31 cellular contexts compared by ENCODE assay signal in genomic region chr19:7701049-7701653, GRCh38. TPM values are rescaled to one million over a fixed set of nuclear protein-coding genes. Genes with fewer than 3 reads are reported as not detected.
DNase-seq lines count a peak whose midpoint lies in the region; ATAC-seq, FAIRE-seq and TF ChIP-seq lines count a peak whose summit lies in the region.
"Had no signal": no experiment of that assay in that cellular context is flagged by ENCODE, and none has a peak within 500 bp of the region (broad histone marks: within the 10 kb centered on the region; RNA-seq: fewer than 3 reads in every experiment).

No MANE protein-coding gene starts in this region.

- H3K27me3 ChIP-seq in HepG2 (ENCODE audit: control insufficient read depth in 1 of 2, insufficient read depth in 2 of 2, low read length in 2 of 2) (peaks cover 0 to 28% of the 10 kb centered on the region in 2 experiments; a peak in 2 of 5 replicates), right lobe of liver (no peaks in the 10 kb centered on the region), PC-9 (ENCODE audit: insufficient read depth, low read depth) (peaks cover 54% of the 10 kb centered on the region)

- H3K79me2 ChIP-seq in HepG2 (ENCODE audit: insufficient read depth, low read length) = no peaks in the 10 kb centered on the region
- H3K79me2 ChIP-seq in PC-9 (ENCODE audit: low read depth) = no peaks in the 10 kb centered on the region

- peaks cover 33% of the 10 kb centered on the region for H3K36me3 Mint-ChIP-seq in activated B cell treated with CpG ODN at 0.5 μM for 24 hours (ENCODE audit: low read depth)
- H3K36me3 Mint-ChIP-seq: CD8-positive, alpha-beta T cell; WTC11 had no signal

- H3K27ac Mint-ChIP-seq in activated B cell treated with CpG ODN at 0.5 μM for 24 hours = peak overlapping the region; percentile 97
- H3K27ac Mint-ChIP-seq: activated T-cell treated with anti-CD3 and anti-CD28 coated beads, Interleukin-2, amount 50 U/mL, for 24 hours; effector memory CD8-positive, alpha-beta T cell; WTC11 had no signal

- CTCF ChIA-PET in HepG2 (lab: Yijun Ruan, JAX; ENCODE audit: low intra/inter-chr PET ratio, low total read pairs) (no interaction called here), activated B cell treated with CpG ODN at 0.5 μM for 24 hours (lab: Charles Lee) (interaction anchor here (0.8 to 5.9 kb wide), 6 partner anchors 13 to 99 kb away, joined by 3 to 48 read pairs (median 5); partner anchors contain the start of gene TRAPPC5), PC-9 (lab: Charles Lee) (no interaction called here), RWPE1 (lab: Yijun Ruan, JAX) (no interaction called here)

- POLR2A ChIA-PET in HepG2 (lab: Yijun Ruan, JAX) (no interaction called here), activated B cell treated with CpG ODN at 0.5 μM for 24 hours (lab: Charles Lee) (interaction anchor here (0.6 to 2.8 kb wide), 26 partner anchors 8 to 689 kb away, joined by 3 to 42 read pairs (median 4); partner anchors contain the start of genes CD209, PET100, RAB11B and STXBP2), PC-9 (lab: Charles Lee; ENCODE audit: unreplicated experiment) (no interaction called here), RWPE1 (lab: Yijun Ruan, JAX; ENCODE audit: low non-redundant PET) (no interaction called here)

- H3K4me1 ChIP-seq in HepG2 (ENCODE audit: insufficient read depth, low read length) (peaks cover 11% of the 10 kb centered on the region), right lobe of liver (no peaks in the 10 kb centered on the region), PC-9 (replicated peaks; ENCODE audit: insufficient read depth) (no peaks in the 10 kb centered on the region)
- H3K4me1 ChIP-seq: HAP-1 had no signal

- no peaks in the 10 kb centered on the region for H3K9me3 Mint-ChIP-seq in activated B cell treated with CpG ODN at 0.5 μM for 24 hours
- H3K9me3 Mint-ChIP-seq: activated CD4-positive, alpha-beta T cell treated with anti-CD3 and anti-CD28 coated beads, Interleukin-2, amount 10 ng/mL, durations not matched to agents 7 days and 5 days; activated T-cell treated with anti-CD3 and anti-CD28 coated beads, Interleukin-2, amount 50 U/mL, for 24 hours; CD8-positive, alpha-beta T cell; effector memory CD8-positive, alpha-beta T cell; stimulated activated naive CD8-positive, alpha-beta T cell treated with anti-CD3 and anti-CD28 coated beads, Interleukin-15, amount 100 ng/mL, for 72 hours; WTC11 had no signal

- no peak overlapping the region; the same call in 1 of the 2 replicates for H3K4me2 ChIP-seq in HepG2 (ENCODE audit: low read depth, low read length)
- no peak overlapping the region for H3K4me2 ChIP-seq in PC-9

- H3K27ac ChIP-seq in HepG2 (ENCODE audit: extremely low read length, insufficient read depth, low read length) (no peak overlapping the region), right lobe of liver (no peak overlapping the region), PC-9 (no peak overlapping the region), RWPE1 (no peak overlapping the region)
- H3K27ac ChIP-seq: cardiac muscle cell, coronary artery, left lung, SK-N-MC, thoracic aorta had no signal

- TF ChIP-seq RAD21 in HepG2 (CRISPR knock-in tag; IDR thresholded peaks at IDR 0.05) = no peak

- peaks cover 7% of the 10 kb centered on the region; the same call in 1 of the 2 replicates for H3F3A ChIP-seq in PC-9 (ENCODE audit: insufficient read depth, low read depth)

- in situ Hi-C loops in HepG2 (cut with HindIII; ENCODE audit: extremely low pct_ligation_motif_present, low pct_unique_long_range_greater_than_20kb) = no loop called here

- H3K9me3 ChIP-seq in HepG2 (ENCODE audit: low read length) (no peaks in the 10 kb centered on the region), right lobe of liver (no peaks in the 10 kb centered on the region), PC-9 (ENCODE audit: insufficient read depth, low read depth) (no peaks in the 10 kb centered on the region)
- H3K9me3 ChIP-seq: HAP-1, left lung, thoracic aorta had no signal

- BruUV-seq in HepG2 (replicated peaks; lab: Mats Ljungman, UMichigan) = no TSS peak
- BruUV-seq in PC-9 (replicated peaks; lab: Mats Ljungman, UMichigan) = no TSS peak

- no peak for FAIRE-seq in HepG2 (lab: Jason Lieb, UNC)
- FAIRE-seq: A204.1, astrocyte, islet of Langerhans, small intestine had no signal

- H3K36me3 ChIP-seq in HepG2 (replicated peaks in 1 of 2; ENCODE audit: control insufficient read depth in 1 of 2, insufficient read depth in 2 of 2, low read length in 2 of 2) (no peaks in the 10 kb centered on the region), right lobe of liver (no peaks in the 10 kb centered on the region), PC-9 (ENCODE audit: low read depth) (no peaks in the 10 kb centered on the region)
- H3K36me3 ChIP-seq: cardiac muscle cell, HAP-1, left lung, thoracic aorta had no signal

- no peaks in the 10 kb centered on the region for H3K27me3 Mint-ChIP-seq in activated B cell treated with CpG ODN at 0.5 μM for 24 hours

- peak overlapping the region; percentile 86 for H3K4me3 Mint-ChIP-seq in activated B cell treated with CpG ODN at 0.5 μM for 24 hours
- H3K4me3 Mint-ChIP-seq: activated CD4-positive, alpha-beta T cell treated with anti-CD3 and anti-CD28 coated beads, Interleukin-2, amount 10 ng/mL, durations not matched to agents 7 days and 5 days; activated T-cell treated with anti-CD3 and anti-CD28 coated beads, Interleukin-2, amount 50 U/mL, for 24 hours; CD8-positive, alpha-beta T cell; effector memory CD8-positive, alpha-beta T cell; stimulated activated naive CD8-positive, alpha-beta T cell treated with anti-CD3 and anti-CD28 coated beads, Interleukin-15, amount 100 ng/mL, for 72 hours; WTC11 had no signal

- 71% methylated on average over 9 of the region's 12 CpGs for WGBS in HepG2 (ENCODE audit: low lambda C conversion rate)
- 79% methylated on average over 5 of the region's 12 CpGs for WGBS in right lobe of liver (ENCODE audit: insufficient coverage, low coverage, low lambda C conversion rate, missing lambda C conversion rate)

- H3K9me2 ChIP-seq in PC-9 (ENCODE audit: insufficient read depth) = no peaks in the 10 kb centered on the region

- H3K4me3 ChIP-seq in HepG2 (replicated peaks in 1 of 3; ENCODE audit: insufficient read depth in 1 of 3, low read depth in 2 of 3, low read length in 3 of 3) = no peak overlapping the region
- H3K4me3 ChIP-seq in right lobe of liver = no peak overlapping the region
- H3K4me3 ChIP-seq in PC-9 = no peak overlapping the region
- H3K4me3 ChIP-seq: cardiac muscle cell, coronary artery, HAP-1, left lung, SK-N-MC, thoracic aorta had no signal

- H3K4me1 Mint-ChIP-seq in activated B cell treated with CpG ODN at 0.5 μM for 24 hours = peaks cover 99% of the 10 kb centered on the region

- TF ChIP-seq CTCF in HepG2 (CRISPR knock-in tag; IDR thresholded peaks at IDR 0.05) (no peak), right lobe of liver (IDR thresholded peaks at IDR 0.05) (no peak), activated B cell treated with CpG ODN at 0.5 μM for 24 hours (IDR thresholded peaks at IDR 0.05) (no peak), PC-9 (conservative IDR thresholded peaks at IDR 0.05) (no peak), RWPE1 (conservative IDR thresholded peaks at IDR 0.05; ENCODE audit: low read depth) (no peak)

- H2AFZ ChIP-seq in HepG2 (ENCODE audit: low read length) (no peak overlapping the region), PC-9 (no peak overlapping the region)

- no peak for ATAC-seq in HepG2
- no peak for ATAC-seq in right lobe of liver
- no peak for ATAC-seq in activated B cell treated with CpG ODN at 0.5 μM for 24 hours (ENCODE audit: low read depth)
- ATAC-seq in HG03280 (IDR thresholded peaks at IDR 0.05; ENCODE audit: unreplicated experiment) = no peak
- ATAC-seq: CD8-positive, alpha-beta T cell; effector memory CD8-positive, alpha-beta T cell; left lung; stimulated activated naive CD8-positive, alpha-beta T cell treated with anti-CD3 and anti-CD28 coated beads, Interleukin-15, amount 100 ng/mL, for 72 hours; WTC11 had no signal

- no peak for DNase-seq in HepG2 (ENCODE audit: low spot score)
- no peak for DNase-seq in right lobe of liver
- no peak for DNase-seq in activated B cell treated with CpG ODN at 0.5 μM for 24 hours
- no peak for DNase-seq in PC-9
- DNase-seq in RWPE1 (ENCODE audit: low spot score) = no peak
- DNase-seq: activated CD4-positive, alpha-beta T cell treated with anti-CD3 and anti-CD28 coated beads, Interleukin-2, amount 10 ng/mL, durations not matched to agents 7 days and 5 days; activated gamma-delta T cell treated with Interleukin-2 at 50 U/mL for 16 hours; activated T-cell treated with anti-CD3 and anti-CD28 coated beads, Interleukin-2, amount 50 U/mL, for 24 hours; CD8-positive, alpha-beta T cell; effector memory CD8-positive, alpha-beta T cell; Kasumi-1; left lung; mesendoderm; NCI-H1417 treated with DMSO at 0.1 percent for 48 hours; NCI-H2081; NCI-H2227 treated with DMSO at 0.1 percent for 48 hours; NCI-H526; small intestine; stimulated activated naive CD8-positive, alpha-beta T cell treated with anti-CD3 and anti-CD28 coated beads, Interleukin-15, amount 100 ng/mL, for 72 hours; T-helper 1 cell had no signal

- H4K20me1 ChIP-seq in HepG2 (ENCODE audit: insufficient read depth, low read length) = no peaks in the 10 kb centered on the region
- H4K20me1 ChIP-seq in PC-9 (ENCODE audit: insufficient read depth) = no peaks in the 10 kb centered on the region

- no peak for TF ChIP-seq POLR2A in HepG2 (IDR thresholded peaks at IDR 0.05; ENCODE audit: insufficient read depth in 1 of 2, low read depth in 2 of 2, low read length in 2 of 2)
- no peak for TF ChIP-seq POLR2A in right lobe of liver (IDR thresholded peaks at IDR 0.05)

- no peak overlapping the region for H3K9ac ChIP-seq in HepG2 (ENCODE audit: insufficient read depth, low read depth, low read length)

- intact Hi-C loops in HepG2 (cut with micrococcal nuclease; ENCODE audit: unreplicated experiment) (no loop called here), right lobe of liver (cut with DNase I) (no loop called here), activated B cell treated with CpG ODN at 0.5 μM for 24 hours (cut with micrococcal nuclease) (loop anchor here (1.0 kb wide), 1 partner anchor 20 kb away; no protein-coding TSS in a partner anchor), PC-9 (cut with micrococcal nuclease; ENCODE audit: unreplicated experiment) (no loop called here)

- no peak for TF ChIP-seq EP300 in HepG2 (IDR thresholded peaks at IDR 0.05; ENCODE audit: low read depth in 2 of 2, low read length in 2 of 2)
- no peak for TF ChIP-seq EP300 in HepG2 (CRISPR knock-in tag; IDR thresholded peaks at IDR 0.05; ENCODE audit: borderline replicate concordance)

RNA-seq across cellular contexts. Expression of gene FCER2, which starts 0.8 kb away (rescaled TPM):
- not detected in 2 replicates for total RNA-seq in HepG2 (2016; rRNA removed; fragmentation: Illumina TruSeq; extraction: Trizol)
- not detected in 2 replicates for total RNA-seq in HepG2 (2016; cell fraction: cytosol; rRNA removed; fragmentation: Illumina TruSeq; extraction: Trizol; ENCODE audit: low read depth)
- not detected in 2 replicates for total RNA-seq in HepG2 (2016; cell fraction: insoluble cytoplasmic fraction; rRNA removed; fragmentation: Illumina TruSeq; extraction: Trizol)
- total RNA-seq in HepG2 (2016; cell fraction: membrane; rRNA removed; fragmentation: Illumina TruSeq; extraction: Trizol) = not detected in 2 replicates
- not detected in 2 replicates for total RNA-seq in HepG2 (2016; cell fraction: nucleus; rRNA removed; fragmentation: Illumina TruSeq; extraction: Trizol)
- polyA plus RNA-seq in HepG2 (2011; rRNA removed) = not detected in 2 replicates
- polyA plus RNA-seq in HepG2 (2011; cell fraction: cytosol; rRNA removed) = 0.03 TPM in 1 of 2 replicates, not detected in the other
- polyA plus RNA-seq in HepG2 (2011; cell fraction: nucleus; rRNA removed) = 0.09 TPM in 1 of 2 replicates, not detected in the other
- polyA plus RNA-seq in HepG2 (2012) = not detected in 2 replicates
- polyA plus RNA-seq in HepG2 (2016; cell fraction: cytosol; fragmentation: Illumina TruSeq; extraction: Trizol; ENCODE audit: low read depth) = not detected in 2 replicates
- polyA plus RNA-seq in HepG2 (2016; cell fraction: insoluble cytoplasmic fraction; fragmentation: Illumina TruSeq; extraction: Trizol; ENCODE audit: low read depth) = not detected in 2 replicates
- polyA plus RNA-seq in HepG2 (2016; cell fraction: membrane; fragmentation: Illumina TruSeq; extraction: Trizol; ENCODE audit: low read depth) = not detected in 2 replicates
- polyA plus RNA-seq in HepG2 (2016; cell fraction: nucleus; fragmentation: Illumina TruSeq; extraction: Trizol; ENCODE audit: insufficient read depth, low read depth) = not detected in 2 replicates
- 0.14 TPM in 1 of 2 replicates, not detected in the other for polyA minus RNA-seq in HepG2 (2011; rRNA and poly(A)+ RNA removed; ENCODE audit: low replicate concordance)
- not detected in 2 replicates for polyA minus RNA-seq in HepG2 (2011; cell fraction: cytosol; rRNA and poly(A)+ RNA removed)
- polyA minus RNA-seq in HepG2 (2011; cell fraction: nucleus; rRNA and poly(A)+ RNA removed) = not detected in 2 replicates
- under 1 TPM in 2 of 6 experiments, not detected in 4; 0.18 to 0.29 TPM for total RNA-seq in right lobe of liver
- total RNA-seq in activated B cell treated with CpG ODN at 0.5 μM for 24 hours = 191 and 193 TPM in 2 replicates
- not detected in 2 replicates for total RNA-seq in PC-9 (2021)
- total RNA-seq: astrocyte, cardiac muscle cell, epithelial cell of proximal tubule had no signal
- polyA plus RNA-seq: cardiac muscle cell had no signal

RNA-seq across cellular contexts. Expression of gene TRAPPC5, which starts 20.5 kb away (rescaled TPM):
- total RNA-seq in HepG2 (2016; rRNA removed; fragmentation: Illumina TruSeq; extraction: Trizol) = 74.8 and 78.7 TPM in 2 replicates
- 73.7 and 88.2 TPM in 2 replicates for total RNA-seq in HepG2 (2016; cell fraction: cytosol; rRNA removed; fragmentation: Illumina TruSeq; extraction: Trizol; ENCODE audit: low read depth)
- 85.8 and 87.4 TPM in 2 replicates for total RNA-seq in HepG2 (2016; cell fraction: insoluble cytoplasmic fraction; rRNA removed; fragmentation: Illumina TruSeq; extraction: Trizol)
- total RNA-seq in HepG2 (2016; cell fraction: membrane; rRNA removed; fragmentation: Illumina TruSeq; extraction: Trizol) = 66.2 and 93.1 TPM in 2 replicates
- total RNA-seq in HepG2 (2016; cell fraction: nucleus; rRNA removed; fragmentation: Illumina TruSeq; extraction: Trizol) = 38.3 and 41.5 TPM in 2 replicates
- polyA plus RNA-seq in HepG2 (2011; rRNA removed) = 38.5 and 53.6 TPM in 2 replicates
- 23.1 and 50.4 TPM in 2 replicates for polyA plus RNA-seq in HepG2 (2011; cell fraction: cytosol; rRNA removed)
- polyA plus RNA-seq in HepG2 (2011; cell fraction: nucleus; rRNA removed) = 17.6 and 18.8 TPM in 2 replicates
- polyA plus RNA-seq in HepG2 (2012) = 25.3 and 48.3 TPM in 2 replicates
- polyA plus RNA-seq in HepG2 (2016; cell fraction: cytosol; fragmentation: Illumina TruSeq; extraction: Trizol; ENCODE audit: low read depth) = 68.2 and 80.1 TPM in 2 replicates
- polyA plus RNA-seq in HepG2 (2016; cell fraction: insoluble cytoplasmic fraction; fragmentation: Illumina TruSeq; extraction: Trizol; ENCODE audit: low read depth) = 78.0 and 80.4 TPM in 2 replicates
- 55.0 and 69.6 TPM in 2 replicates for polyA plus RNA-seq in HepG2 (2016; cell fraction: membrane; fragmentation: Illumina TruSeq; extraction: Trizol; ENCODE audit: low read depth)
- polyA plus RNA-seq in HepG2 (2016; cell fraction: nucleus; fragmentation: Illumina TruSeq; extraction: Trizol; ENCODE audit: insufficient read depth, low read depth) = 68.2 and 71.7 TPM in 2 replicates
- polyA minus RNA-seq in HepG2 (2011; rRNA and poly(A)+ RNA removed; ENCODE audit: low replicate concordance) = 46.6 and 82.5 TPM in 2 replicates
- 36.2 and 41.8 TPM in 2 replicates for polyA minus RNA-seq in HepG2 (2011; cell fraction: cytosol; rRNA and poly(A)+ RNA removed)
- 1.1 and 1.3 TPM in 2 replicates for polyA minus RNA-seq in HepG2 (2011; cell fraction: nucleus; rRNA and poly(A)+ RNA removed)
- 10 to 100 TPM; 41.7 to 66.5 (median 52.0) TPM for total RNA-seq in right lobe of liver
- 110 and 123 TPM in 2 replicates for total RNA-seq in activated B cell treated with CpG ODN at 0.5 μM for 24 hours
- total RNA-seq in PC-9 (2021) = 81.2 and 103 TPM in 2 replicates

RNA-seq across cellular contexts. Expression of gene MCEMP1, which starts 24.3 kb away (rescaled TPM):
- total RNA-seq in HepG2 (2016; rRNA removed; fragmentation: Illumina TruSeq; extraction: Trizol) = not detected in 2 replicates
- not detected in 2 replicates for total RNA-seq in HepG2 (2016; cell fraction: cytosol; rRNA removed; fragmentation: Illumina TruSeq; extraction: Trizol; ENCODE audit: low read depth)
- total RNA-seq in HepG2 (2016; cell fraction: insoluble cytoplasmic fraction; rRNA removed; fragmentation: Illumina TruSeq; extraction: Trizol) = not detected in 2 replicates
- total RNA-seq in HepG2 (2016; cell fraction: membrane; rRNA removed; fragmentation: Illumina TruSeq; extraction: Trizol) = not detected in 2 replicates
- total RNA-seq in HepG2 (2016; cell fraction: nucleus; rRNA removed; fragmentation: Illumina TruSeq; extraction: Trizol) = not detected in 2 replicates
- polyA plus RNA-seq in HepG2 (2011; rRNA removed) = not detected in 2 replicates
- polyA plus RNA-seq in HepG2 (2011; cell fraction: cytosol; rRNA removed) = 0.04 TPM in 1 of 2 replicates, not detected in the other
- polyA plus RNA-seq in HepG2 (2011; cell fraction: nucleus; rRNA removed) = not detected in 2 replicates
- polyA plus RNA-seq in HepG2 (2012) = not detected in 2 replicates
- polyA plus RNA-seq in HepG2 (2016; cell fraction: cytosol; fragmentation: Illumina TruSeq; extraction: Trizol; ENCODE audit: low read depth) = not detected in 2 replicates
- not detected in 2 replicates for polyA plus RNA-seq in HepG2 (2016; cell fraction: insoluble cytoplasmic fraction; fragmentation: Illumina TruSeq; extraction: Trizol; ENCODE audit: low read depth)
- polyA plus RNA-seq in HepG2 (2016; cell fraction: membrane; fragmentation: Illumina TruSeq; extraction: Trizol; ENCODE audit: low read depth) = not detected in 2 replicates
- not detected in 2 replicates for polyA plus RNA-seq in HepG2 (2016; cell fraction: nucleus; fragmentation: Illumina TruSeq; extraction: Trizol; ENCODE audit: insufficient read depth, low read depth)
- not detected in 2 replicates for polyA minus RNA-seq in HepG2 (2011; rRNA and poly(A)+ RNA removed; ENCODE audit: low replicate concordance)
- not detected in 2 replicates for polyA minus RNA-seq in HepG2 (2011; cell fraction: cytosol; rRNA and poly(A)+ RNA removed)
- not detected in 2 replicates for polyA minus RNA-seq in HepG2 (2011; cell fraction: nucleus; rRNA and poly(A)+ RNA removed)
- under 1 TPM; 0.11 to 0.86 (median 0.34) TPM for total RNA-seq in right lobe of liver
- not detected in 2 replicates for total RNA-seq in activated B cell treated with CpG ODN at 0.5 μM for 24 hours
- not detected in 2 replicates for total RNA-seq in PC-9 (2021)
- total RNA-seq: activated CD4-positive, alpha-beta T cell treated with anti-CD3 and anti-CD28 coated beads, Interleukin-2, amount 10 ng/mL, durations not matched to agents 7 days and 5 days; astrocyte; cardiac muscle cell; epithelial cell of proximal tubule; WTC11 had no signal
- polyA plus RNA-seq: cardiac muscle cell had no signal

RNA-seq across cellular contexts. Expression of gene CLEC4G, which starts 30.8 kb away (rescaled TPM):
- not detected in 2 replicates for total RNA-seq in HepG2 (2016; rRNA removed; fragmentation: Illumina TruSeq; extraction: Trizol)
- not detected in 2 replicates for total RNA-seq in HepG2 (2016; cell fraction: cytosol; rRNA removed; fragmentation: Illumina TruSeq; extraction: Trizol; ENCODE audit: low read depth)
- not detected in 2 replicates for total RNA-seq in HepG2 (2016; cell fraction: insoluble cytoplasmic fraction; rRNA removed; fragmentation: Illumina TruSeq; extraction: Trizol)
- total RNA-seq in HepG2 (2016; cell fraction: membrane; rRNA removed; fragmentation: Illumina TruSeq; extraction: Trizol) = not detected in 2 replicates
- not detected in 2 replicates for total RNA-seq in HepG2 (2016; cell fraction: nucleus; rRNA removed; fragmentation: Illumina TruSeq; extraction: Trizol)
- polyA plus RNA-seq in HepG2 (2011; rRNA removed) = not detected in 2 replicates
- not detected in 2 replicates for polyA plus RNA-seq in HepG2 (2011; cell fraction: cytosol; rRNA removed)
- polyA plus RNA-seq in HepG2 (2011; cell fraction: nucleus; rRNA removed) = not detected in 2 replicates
- not detected in 2 replicates for polyA plus RNA-seq in HepG2 (2012)
- polyA plus RNA-seq in HepG2 (2016; cell fraction: cytosol; fragmentation: Illumina TruSeq; extraction: Trizol; ENCODE audit: low read depth) = not detected in 2 replicates
- not detected in 2 replicates for polyA plus RNA-seq in HepG2 (2016; cell fraction: insoluble cytoplasmic fraction; fragmentation: Illumina TruSeq; extraction: Trizol; ENCODE audit: low read depth)
- polyA plus RNA-seq in HepG2 (2016; cell fraction: membrane; fragmentation: Illumina TruSeq; extraction: Trizol; ENCODE audit: low read depth) = not detected in 2 replicates
- not detected in 2 replicates for polyA plus RNA-seq in HepG2 (2016; cell fraction: nucleus; fragmentation: Illumina TruSeq; extraction: Trizol; ENCODE audit: insufficient read depth, low read depth)
- not detected in 2 replicates for polyA minus RNA-seq in HepG2 (2011; rRNA and poly(A)+ RNA removed; ENCODE audit: low replicate concordance)
- polyA minus RNA-seq in HepG2 (2011; cell fraction: cytosol; rRNA and poly(A)+ RNA removed) = not detected in 2 replicates
- polyA minus RNA-seq in HepG2 (2011; cell fraction: nucleus; rRNA and poly(A)+ RNA removed) = not detected in 2 replicates
- total RNA-seq in right lobe of liver = 10 to 100 TPM; 25.7 to 59.0 (median 38.2) TPM
- 0.55 and 0.78 TPM in 2 replicates for total RNA-seq in activated B cell treated with CpG ODN at 0.5 μM for 24 hours
- not detected in 2 replicates for total RNA-seq in PC-9 (2021)
- total RNA-seq: activated CD4-positive, alpha-beta T cell treated with anti-CD3 and anti-CD28 coated beads, Interleukin-2, amount 10 ng/mL, durations not matched to agents 7 days and 5 days; astrocyte; cardiac muscle cell; CD8-positive, alpha-beta T cell; epithelial cell of proximal tubule had no signal
- polyA plus RNA-seq: cardiac muscle cell had no signal

RNA-seq across cellular contexts. Expression of gene RETN, which starts 32.3 kb away (rescaled TPM):
- total RNA-seq in HepG2 (2016; rRNA removed; fragmentation: Illumina TruSeq; extraction: Trizol) = not detected in 2 replicates
- total RNA-seq in HepG2 (2016; cell fraction: cytosol; rRNA removed; fragmentation: Illumina TruSeq; extraction: Trizol; ENCODE audit: low read depth) = not detected in 2 replicates
- total RNA-seq in HepG2 (2016; cell fraction: insoluble cytoplasmic fraction; rRNA removed; fragmentation: Illumina TruSeq; extraction: Trizol) = not detected in 2 replicates
- not detected in 2 replicates for total RNA-seq in HepG2 (2016; cell fraction: membrane; rRNA removed; fragmentation: Illumina TruSeq; extraction: Trizol)
- not detected in 2 replicates for total RNA-seq in HepG2 (2016; cell fraction: nucleus; rRNA removed; fragmentation: Illumina TruSeq; extraction: Trizol)
- not detected in 2 replicates for polyA plus RNA-seq in HepG2 (2011; rRNA removed)
- not detected in 2 replicates for polyA plus RNA-seq in HepG2 (2011; cell fraction: cytosol; rRNA removed)
- not detected in 2 replicates for polyA plus RNA-seq in HepG2 (2011; cell fraction: nucleus; rRNA removed)
- polyA plus RNA-seq in HepG2 (2012) = not detected in 2 replicates
- not detected in 2 replicates for polyA plus RNA-seq in HepG2 (2016; cell fraction: cytosol; fragmentation: Illumina TruSeq; extraction: Trizol; ENCODE audit: low read depth)
- polyA plus RNA-seq in HepG2 (2016; cell fraction: insoluble cytoplasmic fraction; fragmentation: Illumina TruSeq; extraction: Trizol; ENCODE audit: low read depth) = not detected in 2 replicates
- polyA plus RNA-seq in HepG2 (2016; cell fraction: membrane; fragmentation: Illumina TruSeq; extraction: Trizol; ENCODE audit: low read depth) = not detected in 2 replicates
- not detected in 2 replicates for polyA plus RNA-seq in HepG2 (2016; cell fraction: nucleus; fragmentation: Illumina TruSeq; extraction: Trizol; ENCODE audit: insufficient read depth, low read depth)
- polyA minus RNA-seq in HepG2 (2011; rRNA and poly(A)+ RNA removed; ENCODE audit: low replicate concordance) = not detected in 2 replicates
- polyA minus RNA-seq in HepG2 (2011; cell fraction: cytosol; rRNA and poly(A)+ RNA removed) = not detected in 2 replicates
- polyA minus RNA-seq in HepG2 (2011; cell fraction: nucleus; rRNA and poly(A)+ RNA removed) = not detected in 2 replicates
- total RNA-seq in right lobe of liver = 1 to 10 TPM in 1 of 6 experiments, under 1 TPM in 1, not detected in 4; 0.63 to 2.4 TPM
- total RNA-seq in activated B cell treated with CpG ODN at 0.5 μM for 24 hours = not detected in 2 replicates
- total RNA-seq in PC-9 (2021) = not detected in 2 replicates
- total RNA-seq: activated CD4-positive, alpha-beta T cell treated with anti-CD3 and anti-CD28 coated beads, Interleukin-2, amount 10 ng/mL, durations not matched to agents 7 days and 5 days; astrocyte; cardiac muscle cell; CD8-positive, alpha-beta T cell; epithelial cell of proximal tubule; thoracic aorta; WTC11 had no signal
- polyA plus RNA-seq: cardiac muscle cell had no signal

Comparison
In these comparisons a context has a peak if more than half of its experiments do, and no peak if none do; other contexts are left out.
1. RNA of gene FCER2, which starts 0.8 kb away (total RNA-seq): 191 to 193 TPM in activated B cell treated with CpG ODN at 0.5 μM for 24 hours; 0.18 to 0.29 TPM in right lobe of liver, not detected in HepG2 and not detected in PC-9; every median in the first group is over 100 times any median in the second.